ENCODE assay signal across 8 cellular contexts in genomic region chr12:113098428-113099028, GRCh38. TPM values are rescaled to one million over a fixed set of nuclear protein-coding genes. Genes with fewer than 3 reads are reported as not detected.
DNase-seq lines count a peak whose midpoint lies in the region; ATAC-seq and TF ChIP-seq lines count a peak whose summit lies in the region.

No MANE protein-coding gene starts in this region.

- TF ChIP-seq CTCF in Calu3 (IDR thresholded peaks at IDR 0.05; ENCODE audit: unreplicated experiment) (peak; percentile 95), HFF-Myc (IDR thresholded peaks at IDR 0.05; ENCODE audit: low read depth, low read length, missing control alignments) (peak; percentile 85), lower lobe of right lung (IDR thresholded peaks at IDR 0.05) (peak; percentile 78)

- H3K27ac Mint-ChIP-seq in Calu3 (ENCODE audit: unreplicated experiment) = peak overlapping the region; percentile 91

- intact Hi-C loops in Calu3 (cut with micrococcal nuclease; ENCODE audit: unreplicated experiment) = loop anchor here (1.0 to 5.0 kb wide), 4 partner anchors 38 to 106 kb away; no protein-coding TSS in a partner anchor
- intact Hi-C loops in lower lobe of right lung (cut with DNase I) = no loop called here

- H3K4me3 Mint-ChIP-seq in Calu3 (ENCODE audit: low read depth, unreplicated experiment) = peak overlapping the region; percentile 19

- peaks cover 14% of the 10 kb centered on the region for H3K27me3 ChIP-seq in lower lobe of right lung (ENCODE audit: low read depth)

- peaks cover 57% of the 10 kb centered on the region for H3K36me3 Mint-ChIP-seq in Calu3 (ENCODE audit: insufficient read depth, unreplicated experiment)

- H3K4me3 ChIP-seq in HFF-Myc (replicated peaks; ENCODE audit: low read depth, low read length) (no peak overlapping the region), lower lobe of right lung (no peak overlapping the region)

- peak; percentile 89 to 91 for ATAC-seq in lower lobe of right lung
- ATAC-seq in GM19035 (IDR thresholded peaks at IDR 0.05; ENCODE audit: unreplicated experiment) = no peak

- no TSS peak for BruUV-seq in Calu3 (replicated peaks; lab: Mats Ljungman, UMichigan)

- peak; percentile 97 for DNase-seq in Calu3
- peak; percentile 74 for DNase-seq in HFF-Myc (ENCODE audit: extremely low read depth, low read depth)
- peak; percentile 77 for DNase-seq in NCI-H345 treated with DMSO at 0.1 percent for 48 hours (lab: John Stamatoyannopoulos, UW; ENCODE audit: unreplicated experiment)
- DNase-seq in activated CD4-positive, alpha-beta T cell treated with anti-CD3 and anti-CD28 coated beads, Interleukin-2, amount 50 U/mL, for 4 hours = peak; percentile 60 to 66
- DNase-seq in dermis microvascular lymphatic vessel endothelial cell (ENCODE audit: low read depth in 2 of 2) = peak; percentile 63 to 72
- peak; percentile 83 for DNase-seq in lower lobe of right lung
- peak; percentile 37 for DNase-seq in stimulated activated CD8-positive, alpha-beta memory T cell treated with anti-CD3 and anti-CD28 coated beads, Interleukin-15, amount 100 ng/mL, for 24 hours (ENCODE audit: low read depth)

- H3K27me3 Mint-ChIP-seq in Calu3 (ENCODE audit: unreplicated experiment) = no peaks in the 10 kb centered on the region

- no peaks in the 10 kb centered on the region for H3K36me3 ChIP-seq in lower lobe of right lung

- H3K27ac ChIP-seq in lower lobe of right lung = no peak overlapping the region

- H3K4me1 ChIP-seq in lower lobe of right lung = peaks cover 10% of the 10 kb centered on the region

- CTCF ChIA-PET in Calu3 (lab: Charles Lee) = interaction anchor here (0.9 to 1.9 kb wide), 3 partner anchors 43 to 106 kb away, joined by 3 to 10 read pairs (median 4); no protein-coding TSS in a partner anchor

- no peaks in the 10 kb centered on the region for H3K9me3 Mint-ChIP-seq in Calu3 (ENCODE audit: low read depth, unreplicated experiment)

- peaks cover 15% of the 10 kb centered on the region for H3K4me1 Mint-ChIP-seq in Calu3 (ENCODE audit: low read depth, unreplicated experiment)

- no peaks in the 10 kb centered on the region for H3K9me3 ChIP-seq in lower lobe of right lung

RNA-seq across cellular contexts. Expression of gene RASAL1, which starts 37.0 kb away (rescaled TPM):
- total RNA-seq in Calu3 (2022) (59.7 and 85.9 TPM in 2 replicates), dermis microvascular lymphatic vessel endothelial cell (not detected in 2 replicates), lower lobe of right lung (0.41 TPM)

RNA-seq across cellular contexts. Expression of gene DTX1, which starts 42.0 kb away (rescaled TPM):
- total RNA-seq in Calu3 (2022) (0.17 TPM in 1 of 2 replicates, not detected in the other), dermis microvascular lymphatic vessel endothelial cell (1.8 and 6.1 TPM in 2 replicates), lower lobe of right lung (6.8 TPM)

RNA-seq across cellular contexts. Expression of gene CFAP73, which starts 51.0 kb away (rescaled TPM):
- total RNA-seq in Calu3 (2022) (2.3 and 3.2 TPM in 2 replicates), dermis microvascular lymphatic vessel endothelial cell (not detected in 2 replicates), lower lobe of right lung (7.3 TPM)

Comparison
In these comparisons a context has a peak if more than half of its experiments do, and no peak if none do; other contexts are left out.
1. DNase-seq: peak in every context shown above with its lines; median percentile 97 in Calu3; 83 in lower lobe of right lung; 77 in NCI-H345 treated with DMSO at 0.1 percent for 48 hours; 74 in HFF-Myc; 68 in dermis microvascular lymphatic vessel endothelial cell; 63 in activated CD4-positive, alpha-beta T cell treated with anti-CD3 and anti-CD28 coated beads, Interleukin-2, amount 50 U/mL, for 4 hours; 37 in stimulated activated CD8-positive, alpha-beta memory T cell treated with anti-CD3 and anti-CD28 coated beads, Interleukin-15, amount 100 ng/mL, for 24 hours.
2. RNA of gene RASAL1, which starts 37.0 kb away (total RNA-seq): 59.7 to 85.9 TPM in Calu3; 0.41 TPM in lower lobe of right lung (single experiment) and not detected in dermis microvascular lymphatic vessel endothelial cell; every median in the first group is over 10 times any median in the second.
3. Peak in every context shown above with its lines, with median percentiles within 50 percentile points of each other: CTCF ChIP-seq.